1 cellular context compared by ENCODE assay signal in genomic region chr4:47463235-47463956, GRCh38.
TF ChIP-seq lines count a peak whose summit lies in the region.

COMMD8 (minus strand) TSS chr4:47463702; CDS start chr4:47463651, 51 bp downstream.

TF ChIP-seq in K562, 482 proteins besides CTCF, POLR2A, EP300 and RAD21 (continued from another document):
- TF ChIP-seq GTF2F1 (IDR thresholded peaks at IDR 0.05; ENCODE audit: low read depth, low read length), result no peak
- no peak for TF ChIP-seq KLF10 (CRISPR knock-in tag; IDR thresholded peaks at IDR 0.05)
- TF ChIP-seq GTF2E2 (tag; IDR thresholded peaks at IDR 0.05), result no peak
- TF ChIP-seq CCNT2 (IDR thresholded peaks at IDR 0.05; ENCODE audit: borderline replicate concordance, extremely low read depth, insufficient read length, low read depth, low read length), result peak; percentile 47
- TF ChIP-seq, protein P1, sequence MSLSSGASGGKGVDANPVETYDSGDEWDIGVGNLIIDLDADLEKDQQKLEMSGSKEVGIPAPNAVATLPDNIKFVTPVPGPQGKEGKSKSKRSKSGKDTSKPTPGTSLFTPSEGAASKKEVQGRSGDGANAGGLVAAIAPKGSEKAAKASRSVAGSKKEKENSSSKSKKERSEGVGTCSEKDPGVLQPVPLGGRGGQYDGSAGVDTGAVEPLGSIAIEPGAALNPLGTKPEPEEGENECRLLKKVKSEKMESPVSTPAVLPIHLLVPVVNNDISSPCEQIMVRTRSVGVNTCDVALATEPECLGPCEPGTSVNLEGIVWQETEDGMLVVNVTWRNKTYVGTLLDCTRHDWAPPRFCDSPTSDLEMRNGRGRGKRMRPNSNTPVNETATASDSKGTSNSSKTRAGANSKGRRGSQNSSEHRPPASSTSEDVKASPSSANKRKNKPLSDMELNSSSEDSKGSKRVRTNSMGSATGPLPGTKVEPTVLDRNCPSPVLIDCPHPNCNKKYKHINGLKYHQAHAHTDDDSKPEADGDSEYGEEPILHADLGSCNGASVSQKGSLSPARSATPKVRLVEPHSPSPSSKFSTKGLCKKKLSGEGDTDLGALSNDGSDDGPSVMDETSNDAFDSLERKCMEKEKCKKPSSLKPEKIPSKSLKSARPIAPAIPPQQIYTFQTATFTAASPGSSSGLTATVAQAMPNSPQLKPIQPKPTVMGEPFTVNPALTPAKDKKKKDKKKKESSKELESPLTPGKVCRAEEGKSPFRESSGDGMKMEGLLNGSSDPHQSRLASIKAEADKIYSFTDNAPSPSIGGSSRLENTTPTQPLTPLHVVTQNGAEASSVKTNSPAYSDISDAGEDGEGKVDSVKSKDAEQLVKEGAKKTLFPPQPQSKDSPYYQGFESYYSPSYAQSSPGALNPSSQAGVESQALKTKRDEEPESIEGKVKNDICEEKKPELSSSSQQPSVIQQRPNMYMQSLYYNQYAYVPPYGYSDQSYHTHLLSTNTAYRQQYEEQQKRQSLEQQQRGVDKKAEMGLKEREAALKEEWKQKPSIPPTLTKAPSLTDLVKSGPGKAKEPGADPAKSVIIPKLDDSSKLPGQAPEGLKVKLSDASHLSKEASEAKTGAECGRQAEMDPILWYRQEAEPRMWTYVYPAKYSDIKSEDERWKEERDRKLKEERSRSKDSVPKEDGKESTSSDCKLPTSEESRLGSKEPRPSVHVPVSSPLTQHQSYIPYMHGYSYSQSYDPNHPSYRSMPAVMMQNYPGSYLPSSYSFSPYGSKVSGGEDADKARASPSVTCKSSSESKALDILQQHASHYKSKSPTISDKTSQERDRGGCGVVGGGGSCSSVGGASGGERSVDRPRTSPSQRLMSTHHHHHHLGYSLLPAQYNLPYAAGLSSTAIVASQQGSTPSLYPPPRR (CRISPR knock-in tag; IDR thresholded peaks at IDR 0.05; ENCODE audit: borderline replicate concordance), result no peak
- peak; percentile 94 for TF ChIP-seq BHLHE40 (IDR thresholded peaks at IDR 0.05; ENCODE audit: low read length)
- no peak for TF ChIP-seq ZNF347 (CRISPR knock-in tag; IDR thresholded peaks at IDR 0.05; ENCODE audit: low read depth)
- TF ChIP-seq DMBX1 (CRISPR knock-in tag; IDR thresholded peaks at IDR 0.05; ENCODE audit: borderline replicate concordance), result 0 out of 2 replicates have a peak, but pooled peaks have one; percentile 50
- no peak for TF ChIP-seq FOXP1 (CRISPR knock-in tag; IDR thresholded peaks at IDR 0.05)
- TF ChIP-seq SP1 (CRISPR knock-in tag; IDR thresholded peaks at IDR 0.05), result peak; percentile 72
- TF ChIP-seq, protein P2, sequence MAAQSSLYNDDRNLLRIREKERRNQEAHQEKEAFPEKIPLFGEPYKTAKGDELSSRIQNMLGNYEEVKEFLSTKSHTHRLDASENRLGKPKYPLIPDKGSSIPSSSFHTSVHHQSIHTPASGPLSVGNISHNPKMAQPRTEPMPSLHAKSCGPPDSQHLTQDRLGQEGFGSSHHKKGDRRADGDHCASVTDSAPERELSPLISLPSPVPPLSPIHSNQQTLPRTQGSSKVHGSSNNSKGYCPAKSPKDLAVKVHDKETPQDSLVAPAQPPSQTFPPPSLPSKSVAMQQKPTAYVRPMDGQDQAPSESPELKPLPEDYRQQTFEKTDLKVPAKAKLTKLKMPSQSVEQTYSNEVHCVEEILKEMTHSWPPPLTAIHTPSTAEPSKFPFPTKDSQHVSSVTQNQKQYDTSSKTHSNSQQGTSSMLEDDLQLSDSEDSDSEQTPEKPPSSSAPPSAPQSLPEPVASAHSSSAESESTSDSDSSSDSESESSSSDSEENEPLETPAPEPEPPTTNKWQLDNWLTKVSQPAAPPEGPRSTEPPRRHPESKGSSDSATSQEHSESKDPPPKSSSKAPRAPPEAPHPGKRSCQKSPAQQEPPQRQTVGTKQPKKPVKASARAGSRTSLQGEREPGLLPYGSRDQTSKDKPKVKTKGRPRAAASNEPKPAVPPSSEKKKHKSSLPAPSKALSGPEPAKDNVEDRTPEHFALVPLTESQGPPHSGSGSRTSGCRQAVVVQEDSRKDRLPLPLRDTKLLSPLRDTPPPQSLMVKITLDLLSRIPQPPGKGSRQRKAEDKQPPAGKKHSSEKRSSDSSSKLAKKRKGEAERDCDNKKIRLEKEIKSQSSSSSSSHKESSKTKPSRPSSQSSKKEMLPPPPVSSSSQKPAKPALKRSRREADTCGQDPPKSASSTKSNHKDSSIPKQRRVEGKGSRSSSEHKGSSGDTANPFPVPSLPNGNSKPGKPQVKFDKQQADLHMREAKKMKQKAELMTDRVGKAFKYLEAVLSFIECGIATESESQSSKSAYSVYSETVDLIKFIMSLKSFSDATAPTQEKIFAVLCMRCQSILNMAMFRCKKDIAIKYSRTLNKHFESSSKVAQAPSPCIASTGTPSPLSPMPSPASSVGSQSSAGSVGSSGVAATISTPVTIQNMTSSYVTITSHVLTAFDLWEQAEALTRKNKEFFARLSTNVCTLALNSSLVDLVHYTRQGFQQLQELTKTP (IDR thresholded peaks at IDR 0.05; ENCODE audit: low read depth in 1 of 2, partially characterized antibody in 2 of 2), result no peak
- TF ChIP-seq HBP1 (CRISPR knock-in tag; IDR thresholded peaks at IDR 0.05), result no peak
- TF ChIP-seq PRMT5 (CRISPR knock-in tag; IDR thresholded peaks at IDR 0.05), result no peak
- TF ChIP-seq SRSF7 (optimal IDR thresholded peaks at IDR 0.05; ENCODE audit: low read depth, low read length), result no peak
- no peak for TF ChIP-seq SMAD2 (IDR thresholded peaks at IDR 0.05; ENCODE audit: low read depth, low read length)
- TF ChIP-seq ETS2 (tag; IDR thresholded peaks at IDR 0.05; ENCODE audit: borderline replicate concordance, poor library complexity, severe bottlenecking), result no peak
- TF ChIP-seq ZNF589 (CRISPR knock-in tag; IDR thresholded peaks at IDR 0.05; ENCODE audit: low read depth), result no peak
- 0 out of 4 replicates have a peak, but pooled peaks of 1 of the 2 experiments have one; percentile 9 for TF ChIP-seq TEAD1 (CRISPR knock-in tag; IDR thresholded peaks at IDR 0.05)
- no peak for TF ChIP-seq NFRKB (IDR thresholded peaks at IDR 0.05; ENCODE audit: low read depth)
- no peak for TF ChIP-seq ZNF740 (CRISPR knock-in tag; IDR thresholded peaks at IDR 0.05)
- no peak for TF ChIP-seq ZNF740 (tag; IDR thresholded peaks at IDR 0.05)
- peak; percentile 73 for TF ChIP-seq FOS (IDR thresholded peaks at IDR 0.05; ENCODE audit: extremely low read depth, insufficient read length)
TF ChIP-seq in K562: peak in this region for 89.
